ENCODE assay signal across 9 cellular contexts in genomic region chr2:159755788-159756187, GRCh38. TPM values are rescaled to one million over a fixed set of nuclear protein-coding genes. Genes with fewer than 3 reads are reported as not detected.
DNase-seq lines count a peak whose midpoint lies in the region; ATAC-seq, FAIRE-seq and TF ChIP-seq lines count a peak whose summit lies in the region.
"Had no signal": no experiment of that assay in that cellular context is flagged by ENCODE, and none has a peak within 500 bp of the region (broad histone marks: within the 10 kb centered on the region; RNA-seq: fewer than 3 reads in every experiment).

No MANE protein-coding gene starts in this region.

- H3K4me3 ChIP-seq in pancreas = no peak overlapping the region

- intact Hi-C loops in pancreas (cut with DNase I) = no loop called here

- H3K27ac ChIP-seq in pancreas = no peak overlapping the region

- TF ChIP-seq CTCF in pancreas (IDR thresholded peaks at IDR 0.05) = no peak

- peaks cover 0 to 8% (median 0%) of the 10 kb centered on the region in 3 donors for H3K36me3 ChIP-seq in pancreas

- DNase-seq in activated T-cell treated with anti-CD3 and anti-CD28 coated beads for 24 hours (ENCODE audit: low read depth) = peak; percentile 7
- no peak for DNase-seq in activated T-cell treated with anti-CD3 and anti-CD28 coated beads, Interleukin-2, amount 50 U/mL, for 24 hours
- no peak for DNase-seq in effector memory CD8-positive, alpha-beta T cell
- DNase-seq in pancreas = no peak
- no peak for DNase-seq in SKM-1 treated with dmso at 0.1 percent for 144 hours (lab: John Stamatoyannopoulos, UW; ENCODE audit: unreplicated experiment)
- DNase-seq in middle frontal gyrus (ENCODE audit: extremely low spot score, low spot score) = no peak
- DNase-seq: DMS79 had no signal

- H3K4me1 Mint-ChIP-seq in activated T-cell treated with anti-CD3 and anti-CD28 coated beads, Interleukin-2, amount 50 U/mL, for 24 hours (ENCODE audit: low read depth) = peaks cover 26% of the 10 kb centered on the region
- H3K4me1 Mint-ChIP-seq in effector memory CD8-positive, alpha-beta T cell (ENCODE audit: low read depth in 2 of 2) = peaks cover 11 to 37% of the 10 kb centered on the region in 2 donors

- no peak overlapping the region for H3K4me3 Mint-ChIP-seq in activated T-cell treated with anti-CD3 and anti-CD28 coated beads, Interleukin-2, amount 50 U/mL, for 24 hours
- H3K4me3 Mint-ChIP-seq in effector memory CD8-positive, alpha-beta T cell = no peak overlapping the region

- H3K27me3 Mint-ChIP-seq in activated T-cell treated with anti-CD3 and anti-CD28 coated beads, Interleukin-2, amount 50 U/mL, for 24 hours = no peaks in the 10 kb centered on the region
- no peaks in the 10 kb centered on the region for H3K27me3 Mint-ChIP-seq in effector memory CD8-positive, alpha-beta T cell

- peak; percentile 15; the same call in 1 of the 2 replicates for TF ChIP-seq RAD21 in Ishikawa (IDR thresholded peaks at IDR 0.05; ENCODE audit: low read depth)

- peaks cover 0 to 11% (median 0%) of the 10 kb centered on the region in 3 donors for H3K4me1 ChIP-seq in pancreas

- no peak overlapping the region for H3K27ac Mint-ChIP-seq in activated T-cell treated with anti-CD3 and anti-CD28 coated beads, Interleukin-2, amount 50 U/mL, for 24 hours
- no peak overlapping the region for H3K27ac Mint-ChIP-seq in effector memory CD8-positive, alpha-beta T cell

- H3K9me3 Mint-ChIP-seq in activated T-cell treated with anti-CD3 and anti-CD28 coated beads, Interleukin-2, amount 50 U/mL, for 24 hours = no peaks in the 10 kb centered on the region
- no peaks in the 10 kb centered on the region for H3K9me3 Mint-ChIP-seq in effector memory CD8-positive, alpha-beta T cell

- TF ChIP-seq EP300 in Ishikawa (IDR thresholded peaks at IDR 0.05; ENCODE audit: borderline replicate concordance) = no peak

- H3K36me3 Mint-ChIP-seq in activated T-cell treated with anti-CD3 and anti-CD28 coated beads, Interleukin-2, amount 50 U/mL, for 24 hours (ENCODE audit: low read depth) = peaks cover 66% of the 10 kb centered on the region
- H3K36me3 Mint-ChIP-seq in effector memory CD8-positive, alpha-beta T cell (ENCODE audit: insufficient read depth) = peaks cover 33% of the 10 kb centered on the region

- no peaks in the 10 kb centered on the region for H3K9me3 ChIP-seq in pancreas

- no peak for FAIRE-seq in pancreas (lab: Jason Lieb, UNC)

- H3K27me3 ChIP-seq in pancreas = no peaks in the 10 kb centered on the region

- ATAC-seq in effector memory CD8-positive, alpha-beta T cell (replicated peaks) = peak; percentile 61
- peak; percentile 42 to 59 (median 52) for ATAC-seq in pancreas
- ATAC-seq in HG03520 (IDR thresholded peaks at IDR 0.05; ENCODE audit: unreplicated experiment) = no peak

TF ChIP-seq in Ishikawa, 13 proteins besides CTCF, POLR2A, EP300 and RAD21:
- TF ChIP-seq CEBPB (IDR thresholded peaks at IDR 0.05) (no peak), ZBTB7A (IDR thresholded peaks at IDR 0.05; ENCODE audit: low read depth) (no peak), CREB1 (IDR thresholded peaks at IDR 0.05; ENCODE audit: low read depth) (no peak), REST (IDR thresholded peaks at IDR 0.05; ENCODE audit: low read depth) (no peak), MAX (IDR thresholded peaks at IDR 0.05) (no peak), FOXM1 (IDR thresholded peaks at IDR 0.05; ENCODE audit: borderline replicate concordance, low read depth) (no peak), TEAD4 (IDR thresholded peaks at IDR 0.05) (no peak)

RNA-seq across cellular contexts. Expression of gene CD302, which starts 42.2 kb away (rescaled TPM):
- total RNA-seq in pancreas = 10 to 100 TPM in 4 of 6 donors, 1 to 10 TPM in 2; 7.0 to 18.4 (median 14.6) TPM
- polyA plus RNA-seq in pancreas = 10 to 100 TPM in 1 of 2 donors, 1 to 10 TPM in 1; 8.3 to 12.0 TPM

RNA-seq across cellular contexts. Expression of gene MARCHF7, which starts 43.5 kb away (rescaled TPM):
- total RNA-seq in pancreas = 10 to 100 TPM; 17.9 to 31.9 (median 22.0) TPM
- 10 to 100 TPM in 1 of 2 donors, 1 to 10 TPM in 1; 8.4 to 19.3 TPM for polyA plus RNA-seq in pancreas
